8 cellular contexts compared by ENCODE assay signal in genomic region chr22:19717691-19718254, GRCh38. TPM values are rescaled to one million over a fixed set of nuclear protein-coding genes. Genes with fewer than 3 reads are reported as not detected.
DNase-seq lines count a peak whose midpoint lies in the region; ATAC-seq and TF ChIP-seq lines count a peak whose summit lies in the region.

No MANE protein-coding gene starts in this region.

- peaks cover 72% of the 10 kb centered on the region for H3K27me3 ChIP-seq in NT2/D1 (ENCODE audit: insufficient read depth, insufficient read length)

- DNase-seq in COLO668 (lab: John Stamatoyannopoulos, UW; ENCODE audit: unreplicated experiment) = peak; percentile 79
- peak; percentile 46 for DNase-seq in HCEC 1CT
- DNase-seq in NT2/D1 (ENCODE audit: low read depth, low spot score) = no peak
- peak; percentile 68 for DNase-seq in activated T-cell treated with anti-CD3 and anti-CD28 coated beads for 24 hours (ENCODE audit: low read depth)
- no peak for DNase-seq in epithelial cell of proximal tubule (ENCODE audit: low read depth)
- peak; percentile 78 to 83 (median 79) for DNase-seq in mucosa of descending colon
- peak; percentile 68 for DNase-seq in stimulated activated CD8-positive, alpha-beta memory T cell treated with anti-CD3 and anti-CD28 coated beads, Interleukin-4, amount 100 ng/mL, for 24 hours (ENCODE audit: low read depth)

- TF ChIP-seq CTCF in epithelial cell of proximal tubule (conservative IDR thresholded peaks at IDR 0.05; ENCODE audit: low read depth, low read length) (peak; percentile 57), mucosa of descending colon (IDR thresholded peaks at IDR 0.05) (peak; percentile 98)

- intact Hi-C loops in mucosa of descending colon (cut with DNase I, micrococcal nuclease) = no loop called here

- H3K4me3 ChIP-seq in NT2/D1 (ENCODE audit: insufficient read length, low read depth) (peak overlapping the region; percentile 64), epithelial cell of proximal tubule (ENCODE audit: low read depth, low read length) (peak overlapping the region; percentile 44), mucosa of descending colon (no peak overlapping the region)

- peak overlapping the region; percentile 74 for H3K9ac ChIP-seq in NT2/D1 (ENCODE audit: insufficient read length, low read depth)

- H3K36me3 ChIP-seq in NT2/D1 (ENCODE audit: insufficient read depth, insufficient read length, low read length) (peaks cover 13% of the 10 kb centered on the region), mucosa of descending colon (ENCODE audit: low read depth) (no peaks in the 10 kb centered on the region)

- H3K9me3 ChIP-seq in NT2/D1 (ENCODE audit: insufficient read depth, low read length) (peaks cover 5% of the 10 kb centered on the region; the same call in 1 of the 2 replicates), mucosa of descending colon (no peaks in the 10 kb centered on the region)

- ATAC-seq in mucosa of descending colon = peak; percentile 93
- no peak for ATAC-seq in HG03469 (IDR thresholded peaks at IDR 0.05; ENCODE audit: unreplicated experiment)

- H3K4me1 ChIP-seq in NT2/D1 (ENCODE audit: insufficient read depth, insufficient read length) (peaks cover 26% of the 10 kb centered on the region), mucosa of descending colon (ENCODE audit: low read depth) (peaks cover 10% of the 10 kb centered on the region)

RNA-seq across cellular contexts. Expression of gene SEPTIN5, which starts 3.5 kb away (rescaled TPM):
- 3.7 and 3.9 TPM in 2 replicates for total RNA-seq in epithelial cell of proximal tubule
- total RNA-seq in mucosa of descending colon = 10 to 100 TPM in 1 of 3 donors, 1 to 10 TPM in 2; 1.2 to 17.8 (median 2.7) TPM

RNA-seq across cellular contexts. Expression of gene GP1BB, which starts 5.6 kb away (rescaled TPM):
- total RNA-seq in epithelial cell of proximal tubule = 0.81 TPM in 1 of 2 replicates, not detected in the other
- 1 to 10 TPM in 1 of 3 donors, under 1 TPM in 2; 0.34 to 1.5 (median 0.41) TPM for total RNA-seq in mucosa of descending colon

RNA-seq across cellular contexts. Expression of gene TBX1, which starts 42.8 kb away (rescaled TPM):
- total RNA-seq in epithelial cell of proximal tubule (not detected in 2 replicates), mucosa of descending colon (1 to 10 TPM in 2 of 3 donors, under 1 TPM in 1; 0.90 to 4.1 (median 2.9) TPM)

Comparison
In these comparisons a context has a peak if more than half of its experiments do, and no peak if none do; other contexts are left out.
1. DNase-seq: peak in COLO668 (single experiment), HCEC 1CT (single experiment), activated T-cell treated with anti-CD3 and anti-CD28 coated beads for 24 hours (single experiment), mucosa of descending colon (3 of 3) and stimulated activated CD8-positive, alpha-beta memory T cell treated with anti-CD3 and anti-CD28 coated beads, Interleukin-4, amount 100 ng/mL, for 24 hours (single experiment); none in NT2/D1 (single experiment) and epithelial cell of proximal tubule (single experiment).